Comparison of ENCODE assay signal across 17 cellular contexts in the genomic region with DNA sequence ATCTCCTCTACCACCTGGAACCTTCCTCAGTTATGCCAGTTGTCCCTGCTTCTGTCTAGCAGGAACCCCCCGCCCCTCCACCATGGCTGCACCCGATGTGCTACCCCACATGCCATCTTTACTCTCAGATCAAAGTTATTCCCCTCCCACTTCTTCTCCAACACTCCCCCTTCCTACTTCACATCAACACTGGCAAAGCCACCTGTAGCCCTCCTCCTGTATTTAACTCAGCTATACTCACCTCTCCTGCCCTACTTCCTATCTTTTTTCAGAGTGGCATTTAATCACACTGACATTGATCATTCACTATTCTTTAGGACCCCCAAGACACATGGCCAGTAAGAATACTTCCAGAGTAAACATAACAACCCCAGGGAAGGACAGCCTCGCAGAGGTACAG.
"Had no signal": no experiment of that assay in that cellular context is flagged by ENCODE, and none has a peak within 500 bp of the region (broad histone marks: within the 10 kb centered on the region; RNA-seq: fewer than 3 reads in every experiment).

No MANE protein-coding gene starts in this region.

- DNase-seq: activated CD4-positive, alpha-beta T cell treated with anti-CD3 and anti-CD28 coated beads for 1 hour; activated CD4-positive, CD25-positive, alpha-beta regulatory T cell; activated CD8-positive, alpha-beta memory T cell treated with anti-CD3 and anti-CD28 coated beads for 24 hours; activated gamma-delta T cell; activated naive CD4-positive, alpha-beta T cell treated with Interleukin-2 at 50 U/mL for 16 hours; activated naive CD8-positive, alpha-beta T cell treated with anti-CD3 and anti-CD28 coated beads, Interleukin-2, amount 10 ng/mL, durations not matched to agents 7 days and 5 days; activated T-cell treated with anti-CD3 and anti-CD28 coated beads, Interleukin-2, amount 50 U/mL, for 1 hour; activated T-cell treated with anti-CD3 and anti-CD28 coated beads, Interleukin-2, amount 50 U/mL, for 72 hours; T-helper 9 cell had no signal

- H3K4me3 ChIP-seq: ascending aorta, K562, SJCRH30, SK-N-MC had no signal

- H3K4me1 ChIP-seq: ascending aorta had no signal

- H3K27me3 ChIP-seq: ascending aorta, SJCRH30 had no signal

- H3K9me3 ChIP-seq: ascending aorta, SJCRH30 had no signal

- H3K36me3 ChIP-seq: SJCRH30 had no signal

- H3K27ac ChIP-seq: ascending aorta, SJCRH30, SK-N-MC, WERI-Rb-1 had no signal

- H3K4me3 Mint-ChIP-seq: activated CD4-positive, alpha-beta memory T cell treated with anti-CD3 and anti-CD28 coated beads, Interleukin-2, amount 10 ng/mL, durations not matched to agents 7 days and 5 days; activated naive CD4-positive, alpha-beta T cell treated with anti-CD3 and anti-CD28 coated beads, Interleukin-2, amount 50 U/mL, for 24 hours; activated naive CD8-positive, alpha-beta T cell treated with anti-CD3 and anti-CD28 coated beads, Interleukin-2, amount 10 ng/mL, durations not matched to agents 7 days and 5 days; activated T-cell treated with anti-CD3 and anti-CD28 coated beads, Interleukin-2, amount 50 U/mL, for 72 hours; activated T-helper 17 cell treated with anti-CD3 and anti-CD28 coated beads, Interleukin-2, amount 50 U/mL, for 72 hours had no signal

- H3K27ac Mint-ChIP-seq: activated CD4-positive, alpha-beta memory T cell treated with anti-CD3 and anti-CD28 coated beads, Interleukin-2, amount 10 ng/mL, durations not matched to agents 7 days and 5 days; activated naive CD4-positive, alpha-beta T cell treated with anti-CD3 and anti-CD28 coated beads, Interleukin-2, amount 50 U/mL, for 24 hours; activated naive CD8-positive, alpha-beta T cell treated with anti-CD3 and anti-CD28 coated beads, Interleukin-2, amount 10 ng/mL, durations not matched to agents 7 days and 5 days; activated T-cell treated with anti-CD3 and anti-CD28 coated beads, Interleukin-2, amount 50 U/mL, for 72 hours; activated T-helper 17 cell treated with anti-CD3 and anti-CD28 coated beads, Interleukin-2, amount 50 U/mL, for 72 hours had no signal

- H3K27me3 Mint-ChIP-seq: activated CD4-positive, alpha-beta memory T cell treated with anti-CD3 and anti-CD28 coated beads, Interleukin-2, amount 10 ng/mL, durations not matched to agents 7 days and 5 days; activated naive CD4-positive, alpha-beta T cell treated with anti-CD3 and anti-CD28 coated beads, Interleukin-2, amount 50 U/mL, for 24 hours; activated naive CD8-positive, alpha-beta T cell treated with anti-CD3 and anti-CD28 coated beads, Interleukin-2, amount 10 ng/mL, durations not matched to agents 7 days and 5 days; activated T-helper 17 cell treated with anti-CD3 and anti-CD28 coated beads, Interleukin-2, amount 50 U/mL, for 72 hours had no signal

- H3K9me3 Mint-ChIP-seq: activated CD4-positive, alpha-beta memory T cell treated with anti-CD3 and anti-CD28 coated beads, Interleukin-2, amount 10 ng/mL, durations not matched to agents 7 days and 5 days; activated naive CD4-positive, alpha-beta T cell treated with anti-CD3 and anti-CD28 coated beads, Interleukin-2, amount 50 U/mL, for 24 hours; activated naive CD8-positive, alpha-beta T cell treated with anti-CD3 and anti-CD28 coated beads, Interleukin-2, amount 10 ng/mL, durations not matched to agents 7 days and 5 days; activated T-cell treated with anti-CD3 and anti-CD28 coated beads, Interleukin-2, amount 50 U/mL, for 72 hours had no signal
